ENCODE assay signal across 7 cellular contexts in genomic region chr10:92241501-92241900, GRCh38. TPM values are rescaled to one million over a fixed set of nuclear protein-coding genes. Genes with fewer than 3 reads are reported as not detected.
DNase-seq lines count a peak whose midpoint lies in the region; ATAC-seq and TF ChIP-seq lines count a peak whose summit lies in the region.

No MANE protein-coding gene starts in this region.

- CTCF ChIA-PET in activated B cell treated with CpG ODN at 0.5 μM for 24 hours (lab: Charles Lee), result interaction anchor here (0.6 kb wide), 1 partner anchor 49 kb away, joined by 3 read pairs; no protein-coding TSS in a partner anchor

- no peak for DNase-seq in HFFc6
- DNase-seq in activated B cell treated with CpG ODN at 0.5 μM for 24 hours, result no peak
- DNase-seq in hepatocyte (ENCODE audit: low spot score), result no peak
- no peak for DNase-seq in spleen
- no peak for DNase-seq in amygdala (lab: John Stamatoyannopoulos, UW)
- DNase-seq in NCI-H82 treated with DMSO at 0.1 percent for 48 hours (lab: John Stamatoyannopoulos, UW; ENCODE audit: unreplicated experiment), result no peak
- no peak for DNase-seq in NCI-H446 treated with DMSO at 0.1 percent for 48 hours (lab: John Stamatoyannopoulos, UW)

- intact Hi-C loops in activated B cell treated with CpG ODN at 0.5 μM for 24 hours (cut with micrococcal nuclease), result no loop called here
- intact Hi-C loops in spleen (cut with DNase I; ENCODE audit: low total_unique reads), result no loop called here

- H3K9me3 ChIP-seq in hepatocyte (ENCODE audit: low read depth) (no peaks in the 10 kb centered on the region), spleen (no peaks in the 10 kb centered on the region)

- POLR2A ChIA-PET in activated B cell treated with CpG ODN at 0.5 μM for 24 hours (lab: Charles Lee), result interaction anchor here (1.9 kb wide), 1 partner anchor 50 kb away, joined by 6 read pairs; the partner anchor contains the start of genes CPEB3 and MARCHF5

- TF ChIP-seq CTCF in HFFc6 (IDR thresholded peaks at IDR 0.05) (no peak), activated B cell treated with CpG ODN at 0.5 μM for 24 hours (IDR thresholded peaks at IDR 0.05) (no peak), hepatocyte (IDR thresholded peaks at IDR 0.05; ENCODE audit: poor library complexity) (no peak), spleen (IDR thresholded peaks at IDR 0.05 in 8 of 11, conservative IDR thresholded peaks at IDR 0.05 in 3 of 11) (no peak)

- peaks cover 35% of the 10 kb centered on the region for H3K4me1 Mint-ChIP-seq in HFFc6 (ENCODE audit: low read depth)
- peaks cover 39% of the 10 kb centered on the region for H3K4me1 Mint-ChIP-seq in activated B cell treated with CpG ODN at 0.5 μM for 24 hours

- H3K36me3 ChIP-seq in hepatocyte (replicated peaks; ENCODE audit: insufficient read depth, low read depth), result no peaks in the 10 kb centered on the region
- H3K36me3 ChIP-seq in spleen, result no peaks in the 10 kb centered on the region

- H3K36me3 Mint-ChIP-seq in HFFc6 (ENCODE audit: low read depth), result 0 out of 2 replicates have a peak, but pooled peaks cover 4% of the 10 kb centered on the region
- H3K36me3 Mint-ChIP-seq in activated B cell treated with CpG ODN at 0.5 μM for 24 hours (ENCODE audit: low read depth), result peaks cover 9% of the 10 kb centered on the region

- H3K27me3 Mint-ChIP-seq in HFFc6 (ENCODE audit: insufficient read depth), result no peaks in the 10 kb centered on the region
- no peaks in the 10 kb centered on the region for H3K27me3 Mint-ChIP-seq in activated B cell treated with CpG ODN at 0.5 μM for 24 hours

- H3K4me2 ChIP-seq in hepatocyte, result peak overlapping the region; percentile 83

- H3K4me3 Mint-ChIP-seq in HFFc6, result peak overlapping the region; percentile 93
- peak overlapping the region; percentile 96 for H3K4me3 Mint-ChIP-seq in activated B cell treated with CpG ODN at 0.5 μM for 24 hours

- H3K27ac Mint-ChIP-seq in HFFc6 (peak overlapping the region; percentile 79), activated B cell treated with CpG ODN at 0.5 μM for 24 hours (peak overlapping the region; percentile 85)

- no peaks in the 10 kb centered on the region for H3K9me3 Mint-ChIP-seq in HFFc6
- H3K9me3 Mint-ChIP-seq in activated B cell treated with CpG ODN at 0.5 μM for 24 hours, result no peaks in the 10 kb centered on the region

- 72% methylated on average over 1 of the region's 1 CpG for WGBS in hepatocyte (ENCODE audit: low lambda C conversion rate, missing lambda C conversion rate)
- 55 to 72% (median 70%) methylated on average over 1 of the region's 1 CpG for WGBS in spleen, 5 donors

- H3K27me3 ChIP-seq in hepatocyte, result no peaks in the 10 kb centered on the region
- H3K27me3 ChIP-seq in spleen (replicated peaks in 1 of 7), result no peaks in the 10 kb centered on the region

- H3K27ac ChIP-seq in hepatocyte (peak overlapping the region; percentile 86), spleen (peak overlapping the region in 6 of 8 donors; percentile 36 to 97 (median 90))

- H3K9me2 ChIP-seq in hepatocyte (replicated peaks; ENCODE audit: insufficient read depth), result no peaks in the 10 kb centered on the region

- H3K79me2 ChIP-seq in hepatocyte, result peaks cover 21% of the 10 kb centered on the region

- no peak for ATAC-seq in activated B cell treated with CpG ODN at 0.5 μM for 24 hours (ENCODE audit: low read depth)

- no peak for TF ChIP-seq POLR2A in spleen (IDR thresholded peaks at IDR 0.05)

- H3K4me3 ChIP-seq in hepatocyte (peak overlapping the region; percentile 68), spleen (peak overlapping the region in 5 of 8 donors; percentile 71 to 92 (median 75))

- peak overlapping the region; percentile 81 for H2AFZ ChIP-seq in hepatocyte

- no peaks in the 10 kb centered on the region for H4K20me1 ChIP-seq in hepatocyte (ENCODE audit: insufficient read depth, poor library complexity, severe bottlenecking)

- H3K4me1 ChIP-seq in hepatocyte (ENCODE audit: insufficient read depth), result peaks cover 9% of the 10 kb centered on the region
- H3K4me1 ChIP-seq in spleen, result peaks cover 17 to 68% (median 58%) of the 10 kb centered on the region in 6 donors

RNA-seq across cellular contexts. Expression of gene CPEB3, which starts 49.4 kb away (rescaled TPM):
- 1 to 10 TPM in 4 of 6 experiments, under 1 TPM in 2; 0.85 to 1.1 (median 1.0) TPM for total RNA-seq in HFFc6 (2021; fragmentation: NEBNext Ultra II Directional; extraction: Animal tissue kit (Norgen Biotek cat#: 25700))
- total RNA-seq in activated B cell treated with CpG ODN at 0.5 μM for 24 hours (2.2 and 2.5 TPM in 2 replicates), hepatocyte (4.1 and 4.9 TPM in 2 replicates), spleen (10 to 100 TPM in 1 of 7 donors, 1 to 10 TPM in 6; 5.5 to 10.1 (median 8.0) TPM)
- polyA plus RNA-seq in hepatocyte (3.8 and 4.0 TPM in 2 replicates), spleen (1 to 10 TPM; 1.0 to 1.9 (median 1.3) TPM)

RNA-seq across cellular contexts. Expression of gene MARCHF5, which starts 49.5 kb away (rescaled TPM):
- 10 to 100 TPM; 36.2 to 48.2 (median 41.2) TPM for total RNA-seq in HFFc6 (2021; fragmentation: NEBNext Ultra II Directional; extraction: Animal tissue kit (Norgen Biotek cat#: 25700))
- total RNA-seq in activated B cell treated with CpG ODN at 0.5 μM for 24 hours, result 21.6 and 26.5 TPM in 2 replicates
- 35.8 and 36.4 TPM in 2 replicates for total RNA-seq in hepatocyte
- polyA plus RNA-seq in hepatocyte, result 62.2 and 62.5 TPM in 2 replicates
- total RNA-seq in spleen, result 10 to 100 TPM; 17.0 to 39.1 (median 29.1) TPM
- polyA plus RNA-seq in spleen, result 10 to 100 TPM in 1 of 3 donors, 1 to 10 TPM in 2; 6.9 to 12.7 (median 8.8) TPM
